ENCODE assay signal across 18 cellular contexts in genomic region chr10:119286516-119286915, GRCh38.
DNase-seq lines count a peak whose midpoint lies in the region; ATAC-seq and TF ChIP-seq lines count a peak whose summit lies in the region.
"Had no signal": no experiment of that assay in that cellular context is flagged by ENCODE, and none has a peak within 500 bp of the region (broad histone marks: within the 10 kb centered on the region; RNA-seq: fewer than 3 reads in every experiment).

No MANE protein-coding gene starts in this region.

- H3K9me3 Mint-ChIP-seq in CD4-positive, alpha-beta T cell = no peaks in the 10 kb centered on the region
- no peaks in the 10 kb centered on the region for H3K9me3 Mint-ChIP-seq in activated T-helper 17 cell treated with anti-CD3 and anti-CD28 coated beads, Interleukin-2, amount 50 U/mL, for 72 hours
- no peaks in the 10 kb centered on the region for H3K9me3 Mint-ChIP-seq in naive B cell
- H3K9me3 Mint-ChIP-seq: GM23338 had no signal

- peak overlapping the region; percentile 68 for H3K27ac Mint-ChIP-seq in CD4-positive, alpha-beta T cell
- H3K27ac Mint-ChIP-seq in activated T-helper 17 cell treated with anti-CD3 and anti-CD28 coated beads, Interleukin-2, amount 50 U/mL, for 72 hours = peak overlapping the region; percentile 55
- peak overlapping the region in 5 of 6 donors; percentile 71 to 96 (median 94) for H3K27ac Mint-ChIP-seq in naive B cell
- H3K27ac Mint-ChIP-seq: CD14-positive monocyte, GM23338 had no signal

- POLR2A ChIA-PET in SK-N-SH (lab: Yijun Ruan, JAX) = no interaction called here
- POLR2A ChIA-PET in CD4-positive, alpha-beta T cell (lab: Charles Lee) = interaction anchor here (1.6 kb wide), 1 partner anchor 20 kb away, joined by 4 read pairs; no protein-coding TSS in a partner anchor

- no peak for TF ChIP-seq EP300 in SK-N-SH (IDR thresholded peaks at IDR 0.05; ENCODE audit: borderline replicate concordance in 1 of 2, low read depth in 1 of 2, low read length in 1 of 2)

- H4K20me1 ChIP-seq in SK-N-SH (ENCODE audit: insufficient read depth) = no peaks in the 10 kb centered on the region

- no peaks in the 10 kb centered on the region for H3K9me3 ChIP-seq in SK-N-SH
- no peaks in the 10 kb centered on the region for H3K9me3 ChIP-seq in CD4-positive, alpha-beta T cell (ENCODE audit: control insufficient read depth, low read length)
- H3K9me3 ChIP-seq: colonic mucosa, sigmoid colon had no signal

- peaks cover 24 to 66% of the 10 kb centered on the region in 2 experiments; a peak in 3 of 4 replicates for H3K4me1 ChIP-seq in SK-N-SH (ENCODE audit: control insufficient read depth in 1 of 2, insufficient read depth in 2 of 2, low read depth in 1 of 2, low read length in 1 of 2)
- H3K4me1 ChIP-seq: colonic mucosa had no signal

- H3K4me3 Mint-ChIP-seq in CD4-positive, alpha-beta T cell = peak overlapping the region; percentile 7
- H3K4me3 Mint-ChIP-seq in activated T-helper 17 cell treated with anti-CD3 and anti-CD28 coated beads, Interleukin-2, amount 50 U/mL, for 72 hours = peak overlapping the region; percentile 71
- peak overlapping the region in 2 of 8 donors; percentile 12 to 59 for H3K4me3 Mint-ChIP-seq in naive B cell
- H3K4me3 Mint-ChIP-seq: CD14-positive monocyte, GM23338 had no signal

- no peak for ATAC-seq in SK-N-SH treated with all-trans-retinoic acid at 6 μM for 48 hours
- ATAC-seq in CD4-positive, alpha-beta T cell (ENCODE audit: poor library complexity) = no peak
- ATAC-seq in activated T-helper 17 cell treated with anti-CD3 and anti-CD28 coated beads, Interleukin-2, amount 50 U/mL, for 72 hours (replicated peaks) = no peak
- no peak for ATAC-seq in naive B cell (ENCODE audit: low read depth in 2 of 2)
- ATAC-seq in HG02885 (IDR thresholded peaks at IDR 0.05; ENCODE audit: poor library complexity, unreplicated experiment) = no peak
- ATAC-seq: GM23338, Right ventricle myocardium inferior had no signal

- H3K27me3 Mint-ChIP-seq in CD4-positive, alpha-beta T cell = no peaks in the 10 kb centered on the region
- H3K27me3 Mint-ChIP-seq in activated T-helper 17 cell treated with anti-CD3 and anti-CD28 coated beads, Interleukin-2, amount 50 U/mL, for 72 hours = no peaks in the 10 kb centered on the region
- no peaks in the 10 kb centered on the region for H3K27me3 Mint-ChIP-seq in naive B cell

- H3K4me3 ChIP-seq in SK-N-SH (ENCODE audit: low read depth in 2 of 2, low read length in 1 of 2) (no peak overlapping the region), brain microvascular endothelial cell (ENCODE audit: low read depth, low read length) (no peak overlapping the region), dorsolateral prefrontal cortex (no peak overlapping the region)
- H3K4me3 ChIP-seq: colonic mucosa, GM23338, sigmoid colon had no signal

- H3K9me2 ChIP-seq in SK-N-SH = no peaks in the 10 kb centered on the region

- no peaks in the 10 kb centered on the region for H3K36me3 ChIP-seq in SK-N-SH (replicated peaks in 1 of 2; ENCODE audit: control insufficient read depth in 1 of 2, insufficient read depth in 2 of 2, low read length in 1 of 2)
- H3K36me3 ChIP-seq in brain microvascular endothelial cell (replicated peaks) = no peaks in the 10 kb centered on the region
- H3K36me3 ChIP-seq: colonic mucosa, sigmoid colon had no signal

- no peaks in the 10 kb centered on the region for H3K79me2 ChIP-seq in SK-N-SH (ENCODE audit: insufficient read depth)

- in situ Hi-C loops in brain microvascular endothelial cell (cut with HindIII; ENCODE audit: low pct_ligation_motif_present, low sequenced_read_pairs) = no loop called here

- WGBS in SK-N-SH (ENCODE audit: low lambda C conversion rate) = 79% methylated on average over 6 of the region's 6 CpGs

- H3K36me3 Mint-ChIP-seq in CD4-positive, alpha-beta T cell (ENCODE audit: low read depth) = no peaks in the 10 kb centered on the region
- no peaks in the 10 kb centered on the region for H3K36me3 Mint-ChIP-seq in activated T-helper 17 cell treated with anti-CD3 and anti-CD28 coated beads, Interleukin-2, amount 50 U/mL, for 72 hours (ENCODE audit: low read depth)
- H3K36me3 Mint-ChIP-seq in naive B cell = no peaks in the 10 kb centered on the region

- H2AFZ ChIP-seq in SK-N-SH (ENCODE audit: low read depth) = no peak overlapping the region
- H2AFZ ChIP-seq: GM23338 had no signal

- TF ChIP-seq RAD21 in SK-N-SH (IDR thresholded peaks at IDR 0.05; ENCODE audit: low read length) = no peak

- H3K9ac ChIP-seq in SK-N-SH = no peak overlapping the region

- no peaks in the 10 kb centered on the region for H3K27me3 ChIP-seq in SK-N-SH (ENCODE audit: insufficient read depth)
- no peaks in the 10 kb centered on the region for H3K27me3 ChIP-seq in CD4-positive, alpha-beta T cell (ENCODE audit: control insufficient read depth, insufficient read depth, low read length)
- no peaks in the 10 kb centered on the region for H3K27me3 ChIP-seq in brain microvascular endothelial cell (replicated peaks)
- H3K27me3 ChIP-seq in dorsolateral prefrontal cortex = no peaks in the 10 kb centered on the region
- H3K27me3 ChIP-seq: colonic mucosa, sigmoid colon had no signal

- no peak for DNase-seq in SK-N-SH
- DNase-seq in CD4-positive, alpha-beta T cell = no peak
- DNase-seq in naive B cell = no peak
- no peak for DNase-seq in brain microvascular endothelial cell
- no peak for DNase-seq in dorsolateral prefrontal cortex
- DNase-seq: colonic mucosa, NCI-H1694 treated with DMSO at 0.1 percent for 48 hours, NCI-H446, occipital lobe, sigmoid colon, trophoblast cell had no signal

- TF ChIP-seq CTCF in SK-N-SH (IDR thresholded peaks at IDR 0.05) = no peak
- no peak for TF ChIP-seq CTCF in CD4-positive, alpha-beta T cell (IDR thresholded peaks at IDR 0.05)
- no peak for TF ChIP-seq CTCF in brain microvascular endothelial cell (IDR thresholded peaks at IDR 0.05; ENCODE audit: low read depth, low read length, missing control alignments)
- TF ChIP-seq CTCF in dorsolateral prefrontal cortex (IDR thresholded peaks at IDR 0.05 in 54 of 56, conservative IDR thresholded peaks at IDR 0.05 in 2 of 56; ENCODE audit: low read depth in 1 of 56, partially characterized antibody in 56 of 56) = no peak

- CTCF ChIA-PET in SK-N-SH (lab: Yijun Ruan, JAX) = no interaction called here
- CTCF ChIA-PET in CD4-positive, alpha-beta T cell (lab: Charles Lee) = no interaction called here

- H3K27ac ChIP-seq in SK-N-SH (ENCODE audit: low read depth in 2 of 2, low read length in 1 of 2) (no peak overlapping the region), brain microvascular endothelial cell (no peak overlapping the region), dorsolateral prefrontal cortex (no peak overlapping the region)
- H3K27ac ChIP-seq in CD4-positive, alpha-beta T cell (ENCODE audit: low read depth, low read length) = no peak overlapping the region
- H3K27ac ChIP-seq: 22Rv1, colonic mucosa had no signal

- H3F3A ChIP-seq in SK-N-SH (replicated peaks; ENCODE audit: insufficient read depth) = no peaks in the 10 kb centered on the region

- peaks cover 89% of the 10 kb centered on the region for H3K4me1 Mint-ChIP-seq in CD4-positive, alpha-beta T cell (ENCODE audit: low read depth)
- H3K4me1 Mint-ChIP-seq in activated T-helper 17 cell treated with anti-CD3 and anti-CD28 coated beads, Interleukin-2, amount 50 U/mL, for 72 hours = peaks cover 49% of the 10 kb centered on the region
- H3K4me1 Mint-ChIP-seq in naive B cell = peaks cover 75 to 97% (median 88%) of the 10 kb centered on the region in 3 donors

- H3K4me2 ChIP-seq in SK-N-SH = peak overlapping the region; percentile 56; the same call in 1 of the 2 replicates
- H3K4me2 ChIP-seq: GM23338 had no signal

- intact Hi-C loops in CD4-positive, alpha-beta T cell (cut with DNase I, micrococcal nuclease) = no loop called here
- intact Hi-C loops in dorsolateral prefrontal cortex (cut with DNase I) = no loop called here

TF ChIP-seq in SK-N-SH, 30 proteins besides CTCF, POLR2A, EP300 and RAD21:
- no peak for TF ChIP-seq RXRA (IDR thresholded peaks at IDR 0.05; ENCODE audit: borderline replicate concordance, low read depth)
- TF ChIP-seq POLR2AphosphoS5 (IDR thresholded peaks at IDR 0.05; ENCODE audit: low read depth, low read length) = no peak
- TF ChIP-seq ZBTB33 (IDR thresholded peaks at IDR 0.05; ENCODE audit: borderline replicate concordance, low read depth) = no peak
TF ChIP-seq in SK-N-SH: peak in this region for 0.

TF ChIP-seq in SK-N-SH treated with all-trans-retinoic acid at 6 μM for 48 hours, 23 proteins besides CTCF, POLR2A, EP300 and RAD21:
- TF ChIP-seq TSHZ2 (CRISPR knock-in tag; IDR thresholded peaks at IDR 0.05) = no peak
- TF ChIP-seq ZFP30 (CRISPR knock-in tag; IDR thresholded peaks at IDR 0.05) = no peak
- TF ChIP-seq SNAI2 (CRISPR knock-in tag; IDR thresholded peaks at IDR 0.05) = no peak
